1 cellular context compared by ENCODE assay signal in the genomic region with DNA sequence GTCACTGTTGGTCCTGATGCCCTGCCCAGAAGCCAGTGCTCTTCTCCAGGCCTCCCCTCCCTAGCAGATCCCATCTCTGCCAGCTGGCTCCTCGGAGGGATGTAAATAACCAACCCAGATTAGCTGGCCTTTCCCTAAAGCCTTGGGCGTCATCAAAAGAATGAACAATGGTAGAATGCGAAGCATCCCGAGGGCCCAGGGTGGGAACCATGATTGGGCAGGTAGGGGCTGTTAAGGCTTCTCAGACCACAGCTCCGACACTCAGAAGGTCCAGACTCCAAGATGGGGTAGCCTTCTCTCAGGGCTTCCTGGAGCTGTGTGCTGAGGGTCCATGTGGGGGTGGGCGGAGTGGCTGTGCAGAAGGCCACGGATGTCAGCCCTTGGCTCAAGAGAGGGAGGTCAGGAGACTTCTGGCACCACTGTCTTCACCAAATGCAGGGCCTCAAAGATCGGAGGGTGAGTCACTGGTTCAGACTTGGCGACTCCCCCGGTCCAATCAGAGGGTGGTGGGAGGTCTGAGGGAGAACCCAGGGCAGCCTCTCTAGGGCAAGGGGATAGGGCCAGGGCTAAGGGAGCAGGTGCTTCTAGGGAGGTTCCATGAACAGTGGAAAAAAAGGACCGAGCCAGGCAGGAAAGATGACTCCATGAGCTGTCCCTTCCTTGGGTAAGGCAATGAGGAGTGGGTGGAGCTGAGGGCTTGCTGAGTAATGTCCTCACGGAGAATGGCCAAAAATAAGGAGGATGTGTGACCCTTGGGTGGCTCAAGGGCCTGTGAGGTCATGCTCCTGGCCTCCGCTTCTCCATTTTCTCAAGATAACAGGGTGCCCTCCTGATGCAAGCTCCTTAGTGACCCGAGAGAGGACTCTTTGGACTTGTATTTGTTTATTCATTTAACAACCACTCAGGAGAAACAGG.
TF ChIP-seq lines count a peak whose summit lies in the region.

No MANE protein-coding gene starts in this region.

TF ChIP-seq in GM23338, 12 proteins besides CTCF, POLR2A, EP300 and RAD21 (continued from another document):
- TF ChIP-seq, protein P1, sequence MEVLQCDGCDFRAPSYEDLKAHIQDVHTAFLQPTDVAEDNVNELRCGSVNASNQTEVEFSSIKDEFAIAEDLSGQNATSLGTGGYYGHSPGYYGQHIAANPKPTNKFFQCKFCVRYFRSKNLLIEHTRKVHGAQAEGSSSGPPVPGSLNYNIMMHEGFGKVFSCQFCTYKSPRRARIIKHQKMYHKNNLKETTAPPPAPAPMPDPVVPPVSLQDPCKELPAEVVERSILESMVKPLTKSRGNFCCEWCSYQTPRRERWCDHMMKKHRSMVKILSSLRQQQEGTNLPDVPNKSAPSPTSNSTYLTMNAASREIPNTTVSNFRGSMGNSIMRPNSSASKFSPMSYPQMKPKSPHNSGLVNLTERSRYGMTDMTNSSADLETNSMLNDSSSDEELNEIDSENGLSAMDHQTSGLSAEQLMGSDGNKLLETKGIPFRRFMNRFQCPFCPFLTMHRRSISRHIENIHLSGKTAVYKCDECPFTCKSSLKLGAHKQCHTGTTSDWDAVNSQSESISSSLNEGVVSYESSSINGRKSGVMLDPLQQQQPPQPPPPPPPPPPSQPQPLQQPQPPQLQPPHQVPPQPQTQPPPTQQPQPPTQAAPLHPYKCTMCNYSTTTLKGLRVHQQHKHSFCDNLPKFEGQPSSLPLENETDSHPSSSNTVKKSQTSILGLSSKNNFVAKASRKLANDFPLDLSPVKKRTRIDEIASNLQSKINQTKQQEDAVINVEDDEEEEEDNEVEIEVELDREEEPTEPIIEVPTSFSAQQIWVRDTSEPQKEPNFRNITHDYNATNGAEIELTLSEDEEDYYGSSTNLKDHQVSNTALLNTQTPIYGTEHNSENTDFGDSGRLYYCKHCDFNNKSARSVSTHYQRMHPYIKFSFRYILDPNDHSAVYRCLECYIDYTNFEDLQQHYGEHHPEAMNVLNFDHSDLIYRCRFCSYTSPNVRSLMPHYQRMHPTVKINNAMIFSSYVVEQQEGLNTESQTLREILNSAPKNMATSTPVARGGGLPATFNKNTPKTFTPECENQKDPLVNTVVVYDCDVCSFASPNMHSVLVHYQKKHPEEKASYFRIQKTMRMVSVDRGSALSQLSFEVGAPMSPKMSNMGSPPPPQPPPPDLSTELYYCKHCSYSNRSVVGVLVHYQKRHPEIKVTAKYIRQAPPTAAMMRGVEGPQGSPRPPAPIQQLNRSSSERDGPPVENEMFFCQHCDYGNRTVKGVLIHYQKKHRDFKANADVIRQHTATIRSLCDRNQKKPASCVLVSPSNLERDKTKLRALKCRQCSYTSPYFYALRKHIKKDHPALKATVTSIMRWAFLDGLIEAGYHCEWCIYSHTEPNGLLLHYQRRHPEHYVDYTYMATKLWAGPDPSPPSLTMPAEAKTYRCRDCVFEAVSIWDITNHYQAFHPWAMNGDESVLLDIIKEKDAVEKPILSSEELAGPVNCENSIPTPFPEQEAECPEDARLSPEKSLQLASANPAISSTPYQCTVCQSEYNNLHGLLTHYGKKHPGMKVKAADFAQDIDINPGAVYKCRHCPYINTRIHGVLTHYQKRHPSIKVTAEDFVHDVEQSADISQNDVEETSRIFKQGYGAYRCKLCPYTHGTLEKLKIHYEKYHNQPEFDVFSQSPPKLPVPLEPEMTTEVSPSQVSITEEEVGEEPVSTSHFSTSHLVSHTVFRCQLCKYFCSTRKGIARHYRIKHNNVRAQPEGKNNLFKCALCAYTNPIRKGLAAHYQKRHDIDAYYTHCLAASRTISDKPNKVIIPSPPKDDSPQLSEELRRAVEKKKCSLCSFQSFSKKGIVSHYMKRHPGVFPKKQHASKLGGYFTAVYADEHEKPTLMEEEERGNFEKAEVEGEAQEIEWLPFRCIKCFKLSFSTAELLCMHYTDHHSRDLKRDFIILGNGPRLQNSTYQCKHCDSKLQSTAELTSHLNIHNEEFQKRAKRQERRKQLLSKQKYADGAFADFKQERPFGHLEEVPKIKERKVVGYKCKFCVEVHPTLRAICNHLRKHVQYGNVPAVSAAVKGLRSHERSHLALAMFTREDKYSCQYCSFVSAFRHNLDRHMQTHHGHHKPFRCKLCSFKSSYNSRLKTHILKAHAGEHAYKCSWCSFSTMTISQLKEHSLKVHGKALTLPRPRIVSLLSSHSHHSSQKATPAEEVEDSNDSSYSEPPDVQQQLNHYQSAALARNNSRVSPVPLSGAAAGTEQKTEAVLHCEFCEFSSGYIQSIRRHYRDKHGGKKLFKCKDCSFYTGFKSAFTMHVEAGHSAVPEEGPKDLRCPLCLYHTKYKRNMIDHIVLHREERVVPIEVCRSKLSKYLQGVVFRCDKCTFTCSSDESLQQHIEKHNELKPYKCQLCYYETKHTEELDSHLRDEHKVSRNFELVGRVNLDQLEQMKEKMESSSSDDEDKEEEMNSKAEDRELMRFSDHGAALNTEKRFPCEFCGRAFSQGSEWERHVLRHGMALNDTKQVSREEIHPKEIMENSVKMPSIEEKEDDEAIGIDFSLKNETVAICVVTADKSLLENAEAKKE (CRISPR knock-in tag; IDR thresholded peaks at IDR 0.05): no peak
- TF ChIP-seq STAT1 (IDR thresholded peaks at IDR 0.05; ENCODE audit: unreplicated experiment) (no peak), POLR2AphosphoS5 (IDR thresholded peaks at IDR 0.05; ENCODE audit: low read depth) (no peak), JUNB (IDR thresholded peaks at IDR 0.05; ENCODE audit: unreplicated experiment) (no peak), ZNF114 (CRISPR knock-in tag; IDR thresholded peaks at IDR 0.05) (no peak), CREB1 (CRISPR knock-in tag; IDR thresholded peaks at IDR 0.05; ENCODE audit: low read depth) (no peak), NANOG (IDR thresholded peaks at IDR 0.05; ENCODE audit: borderline replicate concordance) (no peak)
- TF ChIP-seq, protein P2, sequence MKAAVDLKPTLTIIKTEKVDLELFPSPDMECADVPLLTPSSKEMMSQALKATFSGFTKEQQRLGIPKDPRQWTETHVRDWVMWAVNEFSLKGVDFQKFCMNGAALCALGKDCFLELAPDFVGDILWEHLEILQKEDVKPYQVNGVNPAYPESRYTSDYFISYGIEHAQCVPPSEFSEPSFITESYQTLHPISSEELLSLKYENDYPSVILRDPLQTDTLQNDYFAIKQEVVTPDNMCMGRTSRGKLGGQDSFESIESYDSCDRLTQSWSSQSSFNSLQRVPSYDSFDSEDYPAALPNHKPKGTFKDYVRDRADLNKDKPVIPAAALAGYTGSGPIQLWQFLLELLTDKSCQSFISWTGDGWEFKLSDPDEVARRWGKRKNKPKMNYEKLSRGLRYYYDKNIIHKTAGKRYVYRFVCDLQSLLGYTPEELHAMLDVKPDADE (IDR thresholded peaks at IDR 0.05): no peak
- TF ChIP-seq, protein P3, sequence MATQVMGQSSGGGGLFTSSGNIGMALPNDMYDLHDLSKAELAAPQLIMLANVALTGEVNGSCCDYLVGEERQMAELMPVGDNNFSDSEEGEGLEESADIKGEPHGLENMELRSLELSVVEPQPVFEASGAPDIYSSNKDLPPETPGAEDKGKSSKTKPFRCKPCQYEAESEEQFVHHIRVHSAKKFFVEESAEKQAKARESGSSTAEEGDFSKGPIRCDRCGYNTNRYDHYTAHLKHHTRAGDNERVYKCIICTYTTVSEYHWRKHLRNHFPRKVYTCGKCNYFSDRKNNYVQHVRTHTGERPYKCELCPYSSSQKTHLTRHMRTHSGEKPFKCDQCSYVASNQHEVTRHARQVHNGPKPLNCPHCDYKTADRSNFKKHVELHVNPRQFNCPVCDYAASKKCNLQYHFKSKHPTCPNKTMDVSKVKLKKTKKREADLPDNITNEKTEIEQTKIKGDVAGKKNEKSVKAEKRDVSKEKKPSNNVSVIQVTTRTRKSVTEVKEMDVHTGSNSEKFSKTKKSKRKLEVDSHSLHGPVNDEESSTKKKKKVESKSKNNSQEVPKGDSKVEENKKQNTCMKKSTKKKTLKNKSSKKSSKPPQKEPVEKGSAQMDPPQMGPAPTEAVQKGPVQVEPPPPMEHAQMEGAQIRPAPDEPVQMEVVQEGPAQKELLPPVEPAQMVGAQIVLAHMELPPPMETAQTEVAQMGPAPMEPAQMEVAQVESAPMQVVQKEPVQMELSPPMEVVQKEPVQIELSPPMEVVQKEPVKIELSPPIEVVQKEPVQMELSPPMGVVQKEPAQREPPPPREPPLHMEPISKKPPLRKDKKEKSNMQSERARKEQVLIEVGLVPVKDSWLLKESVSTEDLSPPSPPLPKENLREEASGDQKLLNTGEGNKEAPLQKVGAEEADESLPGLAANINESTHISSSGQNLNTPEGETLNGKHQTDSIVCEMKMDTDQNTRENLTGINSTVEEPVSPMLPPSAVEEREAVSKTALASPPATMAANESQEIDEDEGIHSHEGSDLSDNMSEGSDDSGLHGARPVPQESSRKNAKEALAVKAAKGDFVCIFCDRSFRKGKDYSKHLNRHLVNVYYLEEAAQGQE (IDR thresholded peaks at IDR 0.05; ENCODE audit: unreplicated experiment): no peak
TF ChIP-seq in GM23338: peak in this region for 0.
